In genomic region chr3:5063724-5064123, GRCh38 we compare ENCODE assay signal across 37 cellular contexts. TPM values are rescaled to one million over a fixed set of nuclear protein-coding genes. Genes with fewer than 3 reads are reported as not detected.
DNase-seq lines count a peak whose midpoint lies in the region; ATAC-seq, FAIRE-seq and TF ChIP-seq lines count a peak whose summit lies in the region.
"Had no signal": no experiment of that assay in that cellular context is flagged by ENCODE, and none has a peak within 500 bp of the region (broad histone marks: within the 10 kb centered on the region; RNA-seq: fewer than 3 reads in every experiment).

No MANE protein-coding gene starts in this region.

- no peak overlapping the region for H3K4me3 Mint-ChIP-seq in stimulated activated naive CD8-positive, alpha-beta T cell treated with anti-CD3 and anti-CD28 coated beads, Interleukin-15, Interleukin-2, amounts not matched to agents 100 ng/mL and 50 ng/mL, for 24 hours
- no peak overlapping the region for H3K4me3 Mint-ChIP-seq in stimulated activated effector memory CD8-positive, alpha-beta T cell treated with anti-CD3 and anti-CD28 coated beads, Interleukin-12 subunit alpha, Interleukin-12 subunit beta, amount 100 ng/mL, for 72 hours
- H3K4me3 Mint-ChIP-seq in natural killer cell treated with Interleukin-12 subunit alpha and Interleukin-12 subunit beta and Interleukin-15 and Interleukin-18, amount 100 ng/mL, for 72 hours: no peak overlapping the region
- H3K4me3 Mint-ChIP-seq: B cell; CD14-positive monocyte; CD4-positive, alpha-beta memory T cell; CD4-positive, alpha-beta T cell; CD4-positive, CD25-positive, alpha-beta regulatory T cell; CD8-positive, alpha-beta memory T cell; CD8-positive, alpha-beta T cell had no signal

- whole genome bisulfite sequencing in K562 (ENCODE audit: insufficient coverage, low coverage, missing lambda C conversion rate): 56% methylated on average over 6 of the region's 6 CpGs
- 92 to 95% methylated on average over 6 of the region's 6 CpGs for WGBS in sigmoid colon, 2 donors

- no peaks in the 10 kb centered on the region for H3K36me3 ChIP-seq in K562 (ENCODE audit: control insufficient read depth, insufficient read depth, low read length)
- no peaks in the 10 kb centered on the region for H3K36me3 ChIP-seq in sigmoid colon
- H3K36me3 ChIP-seq: BE2C; BLaER1; BLaER1 treated with 17β-estradiol and CSF1 and Interleukin-3, amounts not matched to agents 10 nM and 100 nM had no signal

- TF ChIP-seq EP300 in K562 (IDR thresholded peaks at IDR 0.05; ENCODE audit: low read length) (no peak), sigmoid colon (IDR thresholded peaks at IDR 0.05) (no peak)

- no peak for TF ChIP-seq RAD21 in K562 (CRISPR knock-in tag; conservative IDR thresholded peaks at IDR 0.05 in 1 of 2, IDR thresholded peaks at IDR 0.05 in 1 of 2)

- peaks cover 0 to 12% of the 10 kb centered on the region in 2 experiments; a peak in 3 of 5 replicates for H3K4me1 ChIP-seq in K562 (replicated peaks in 1 of 2; ENCODE audit: control insufficient read depth in 2 of 2, insufficient read depth in 2 of 2, low read length in 2 of 2)
- H3K4me1 ChIP-seq in sigmoid colon: no peaks in the 10 kb centered on the region
- H3K4me1 ChIP-seq: BE2C, BLaER1, Caco-2 had no signal

- TF ChIP-seq CTCF in K562 (IDR thresholded peaks at IDR 0.05 in 2 of 3, conservative IDR thresholded peaks at IDR 0.05 in 1 of 3; ENCODE audit: insufficient read depth in 2 of 3, low read depth in 1 of 3, low read length in 3 of 3): no peak
- no peak for TF ChIP-seq CTCF in sigmoid colon (IDR thresholded peaks at IDR 0.05)

- H3K9me3 Mint-ChIP-seq in stimulated activated naive CD8-positive, alpha-beta T cell treated with anti-CD3 and anti-CD28 coated beads, Interleukin-15, Interleukin-2, amounts not matched to agents 100 ng/mL and 50 ng/mL, for 24 hours: no peaks in the 10 kb centered on the region
- no peaks in the 10 kb centered on the region for H3K9me3 Mint-ChIP-seq in stimulated activated effector memory CD8-positive, alpha-beta T cell treated with anti-CD3 and anti-CD28 coated beads, Interleukin-12 subunit alpha, Interleukin-12 subunit beta, amount 100 ng/mL, for 72 hours
- no peaks in the 10 kb centered on the region for H3K9me3 Mint-ChIP-seq in natural killer cell treated with Interleukin-12 subunit alpha and Interleukin-12 subunit beta and Interleukin-15 and Interleukin-18, amount 100 ng/mL, for 72 hours
- H3K9me3 Mint-ChIP-seq: CD14-positive monocyte; CD4-positive, alpha-beta memory T cell; CD4-positive, alpha-beta T cell; CD4-positive, CD25-positive, alpha-beta regulatory T cell; CD8-positive, alpha-beta memory T cell; CD8-positive, alpha-beta T cell had no signal

- FAIRE-seq in K562 (lab: Jason Lieb, UNC): no peak
- FAIRE-seq: A204.1, A549, D721Med had no signal

- peak overlapping the region; percentile 62 for H3K27ac Mint-ChIP-seq in stimulated activated naive CD8-positive, alpha-beta T cell treated with anti-CD3 and anti-CD28 coated beads, Interleukin-15, Interleukin-2, amounts not matched to agents 100 ng/mL and 50 ng/mL, for 24 hours
- peak overlapping the region; percentile 77 for H3K27ac Mint-ChIP-seq in stimulated activated effector memory CD8-positive, alpha-beta T cell treated with anti-CD3 and anti-CD28 coated beads, Interleukin-12 subunit alpha, Interleukin-12 subunit beta, amount 100 ng/mL, for 72 hours
- H3K27ac Mint-ChIP-seq in natural killer cell treated with Interleukin-12 subunit alpha and Interleukin-12 subunit beta and Interleukin-15 and Interleukin-18, amount 100 ng/mL, for 72 hours: peak overlapping the region in 1 of 2 donors; percentile 70
- H3K27ac Mint-ChIP-seq: B cell; CD14-positive monocyte; CD4-positive, alpha-beta memory T cell; CD4-positive, alpha-beta T cell; CD8-positive, alpha-beta memory T cell; CD8-positive, alpha-beta T cell had no signal

- no peak overlapping the region for H3K27ac ChIP-seq in K562 (ENCODE audit: extremely low read depth, low read depth, low read length)
- no peak overlapping the region for H3K27ac ChIP-seq in sigmoid colon
- H3K27ac ChIP-seq: 22Rv1; A549; BLaER1; BLaER1 treated with 17β-estradiol and CSF1 and Interleukin-3, amounts not matched to agents 10 nM and 100 nM; C4-2B had no signal

- H3K79me2 ChIP-seq in K562 (ENCODE audit: control insufficient read depth, insufficient read depth, low read length): no peaks in the 10 kb centered on the region

- H3K9me3 ChIP-seq in K562 (replicated peaks; ENCODE audit: control insufficient read depth, insufficient read depth, low read depth, low read length) (no peaks in the 10 kb centered on the region), sigmoid colon (no peaks in the 10 kb centered on the region)
- H3K9me3 ChIP-seq: A549; BE2C; BLaER1; BLaER1 treated with 17β-estradiol and CSF1 and Interleukin-3, amounts not matched to agents 10 nM and 100 nM; Caco-2 had no signal

- H3K27me3 Mint-ChIP-seq in stimulated activated naive CD8-positive, alpha-beta T cell treated with anti-CD3 and anti-CD28 coated beads, Interleukin-15, Interleukin-2, amounts not matched to agents 100 ng/mL and 50 ng/mL, for 24 hours: peaks cover 11% of the 10 kb centered on the region
- H3K27me3 Mint-ChIP-seq in natural killer cell treated with Interleukin-12 subunit alpha and Interleukin-12 subunit beta and Interleukin-15 and Interleukin-18, amount 100 ng/mL, for 72 hours: no peaks in the 10 kb centered on the region

- TF ChIP-seq POLR2A in K562 (conservative IDR thresholded peaks at IDR 0.05): no peak
- no peak for TF ChIP-seq POLR2A in sigmoid colon (IDR thresholded peaks at IDR 0.05)

- POLR2A ChIA-PET in K562 (lab: Yijun Ruan, JAX): interaction anchor here (0.9 to 1.1 kb wide), 4 partner anchors 10 to 246 kb away, joined by 3 to 5 read pairs (median 4); no protein-coding TSS in a partner anchor

- no peak overlapping the region for H3K4me2 ChIP-seq in K562 (ENCODE audit: insufficient read depth, low read length)
- H3K4me2 ChIP-seq: A549; BLaER1; BLaER1 treated with 17β-estradiol and CSF1 and Interleukin-3, amounts not matched to agents 10 nM and 100 nM had no signal

- no peak overlapping the region for H2AFZ ChIP-seq in K562 (ENCODE audit: low read depth, low read length)

- intact Hi-C loops in K562 (cut with micrococcal nuclease) (no loop called here), sigmoid colon (cut with DNase I) (no loop called here)

- CTCF ChIA-PET in K562 (lab: Yijun Ruan, JAX; ENCODE audit: low intra/inter-chr PET ratio): interaction anchor here (0.5 kb wide), 1 partner anchor 86 kb away, joined by 3 read pairs; no protein-coding TSS in a partner anchor

- no TSS peak for BruUV-seq in K562 (replicated peaks; lab: Mats Ljungman, UMichigan)

- in situ Hi-C loops in K562 (cut with MboI): loop anchor here (5.0 kb wide), 1 partner anchor 341 kb away; no protein-coding TSS in a partner anchor

- no peaks in the 10 kb centered on the region for H3K36me3 Mint-ChIP-seq in stimulated activated naive CD8-positive, alpha-beta T cell treated with anti-CD3 and anti-CD28 coated beads, Interleukin-15, Interleukin-2, amounts not matched to agents 100 ng/mL and 50 ng/mL, for 24 hours (ENCODE audit: low read depth)
- peaks cover 4% of the 10 kb centered on the region for H3K36me3 Mint-ChIP-seq in stimulated activated effector memory CD8-positive, alpha-beta T cell treated with anti-CD3 and anti-CD28 coated beads, Interleukin-12 subunit alpha, Interleukin-12 subunit beta, amount 100 ng/mL, for 72 hours
- H3K36me3 Mint-ChIP-seq in natural killer cell treated with Interleukin-12 subunit alpha and Interleukin-12 subunit beta and Interleukin-15 and Interleukin-18, amount 100 ng/mL, for 72 hours: no peaks in the 10 kb centered on the region
- H3K36me3 Mint-ChIP-seq: CD14-positive monocyte; CD4-positive, alpha-beta memory T cell; CD4-positive, CD25-positive, alpha-beta regulatory T cell; CD8-positive, alpha-beta memory T cell; CD8-positive, alpha-beta T cell had no signal

- ATAC-seq in stimulated activated naive CD8-positive, alpha-beta T cell treated with anti-CD3 and anti-CD28 coated beads, Interleukin-15, Interleukin-2, amounts not matched to agents 100 U/mL and 50 U/mL, for 24 hours: no peak
- ATAC-seq in K562 (no peak), GM21737 (IDR thresholded peaks at IDR 0.05; ENCODE audit: unreplicated experiment) (no peak), GM21447 (IDR thresholded peaks at IDR 0.05; ENCODE audit: unreplicated experiment) (no peak)
- no peak for ATAC-seq in stimulated activated effector memory CD8-positive, alpha-beta T cell treated with anti-CD3 and anti-CD28 coated beads, Interleukin-12 subunit alpha, Interleukin-12 subunit beta, amount 100 ng/mL, for 72 hours
- ATAC-seq in natural killer cell treated with Interleukin-12 subunit alpha and Interleukin-12 subunit beta and Interleukin-15 and Interleukin-18, amount 100 ng/mL, for 72 hours: no peak
- ATAC-seq: A549; CD8-positive, alpha-beta T cell had no signal

- DNase-seq in stimulated activated naive CD8-positive, alpha-beta T cell treated with anti-CD3 and anti-CD28 coated beads, Interleukin-15, Interleukin-2, amounts not matched to agents 100 U/mL and 50 U/mL, for 24 hours: no peak
- DNase-seq in K562 (ENCODE audit: extremely low read depth in 1 of 4, low spot score in 3 of 4) (no peak), sigmoid colon (peak; percentile 20)
- DNase-seq in stimulated activated effector memory CD8-positive, alpha-beta T cell treated with anti-CD3 and anti-CD28 coated beads, Interleukin-12 subunit alpha, Interleukin-12 subunit beta, amount 100 ng/mL, for 72 hours (ENCODE audit: low spot score in 2 of 2): no peak
- no peak for DNase-seq in natural killer cell treated with Interleukin-12 subunit alpha and Interleukin-12 subunit beta and Interleukin-15 and Interleukin-18, amount 100 ng/mL, for 72 hours (ENCODE audit: low spot score)
- DNase-seq: 8988T; ACHN; AML-193; BE2C; C1 segment of cervical spinal cord; Caco-2; Calu3; CD4-positive, alpha-beta memory T cell; CD4-positive, alpha-beta T cell; CD4-positive, CD25-positive, alpha-beta regulatory T cell; CD8-positive, alpha-beta memory T cell; CD8-positive, alpha-beta T cell; COR-L47; DMS 273 treated with DMSO at 0.1 percent for 48 hours; DMS153; DMS53; DMS79; DMS79 treated with DMSO at 0.1 percent for 48 hours; DND-41; EL had no signal

- H3K9me1 ChIP-seq in K562 (ENCODE audit: control insufficient read depth, insufficient read depth, low read length): no peaks in the 10 kb centered on the region

- H3K27me3 ChIP-seq in K562 (ENCODE audit: control insufficient read depth in 2 of 2, insufficient read depth in 2 of 2, low read length in 2 of 2) (peaks cover 0 to 3% of the 10 kb centered on the region in 2 experiments; a peak in 2 of 5 replicates), sigmoid colon (no peaks in the 10 kb centered on the region)
- H3K27me3 ChIP-seq: BE2C; BLaER1; BLaER1 treated with 17β-estradiol and CSF1 and Interleukin-3, amounts not matched to agents 10 nM and 100 nM had no signal

- H3K4me1 Mint-ChIP-seq in stimulated activated naive CD8-positive, alpha-beta T cell treated with anti-CD3 and anti-CD28 coated beads, Interleukin-15, Interleukin-2, amounts not matched to agents 100 ng/mL and 50 ng/mL, for 24 hours (ENCODE audit: low read depth): peaks cover 3% of the 10 kb centered on the region
- H3K4me1 Mint-ChIP-seq in stimulated activated effector memory CD8-positive, alpha-beta T cell treated with anti-CD3 and anti-CD28 coated beads, Interleukin-12 subunit alpha, Interleukin-12 subunit beta, amount 100 ng/mL, for 72 hours: peaks cover 24% of the 10 kb centered on the region
- peaks cover 25 to 27% of the 10 kb centered on the region in 2 donors for H3K4me1 Mint-ChIP-seq in natural killer cell treated with Interleukin-12 subunit alpha and Interleukin-12 subunit beta and Interleukin-15 and Interleukin-18, amount 100 ng/mL, for 72 hours (ENCODE audit: low read depth in 2 of 2)
- H3K4me1 Mint-ChIP-seq: B cell; CD4-positive, alpha-beta memory T cell; CD4-positive, CD25-positive, alpha-beta regulatory T cell; CD8-positive, alpha-beta memory T cell had no signal

- no peaks in the 10 kb centered on the region for H4K20me1 ChIP-seq in K562 (replicated peaks; ENCODE audit: control insufficient read depth, insufficient read depth, low read length)
- H4K20me1 ChIP-seq: BLaER1; BLaER1 treated with 17β-estradiol and CSF1 and Interleukin-3, amounts not matched to agents 10 nM and 100 nM had no signal

- no peak overlapping the region for H3K9ac ChIP-seq in K562 (ENCODE audit: insufficient read depth in 1 of 2, low read depth in 2 of 2, low read length in 2 of 2)
- H3K9ac ChIP-seq: BLaER1; BLaER1 treated with 17β-estradiol and CSF1 and Interleukin-3, amounts not matched to agents 10 nM and 100 nM had no signal

- H3K4me3 ChIP-seq in K562 (no peak overlapping the region), sigmoid colon (no peak overlapping the region)
- H3K4me3 ChIP-seq: A549; BLaER1; BLaER1 treated with 17β-estradiol and CSF1 and Interleukin-3, amounts not matched to agents 10 nM and 100 nM had no signal

RNA-seq across cellular contexts. Expression of gene ARL8B, which starts 58.4 kb away (rescaled TPM):
- total RNA-seq in K562 (2011; cell fraction: chromatin; rRNA removed; ENCODE audit: low replicate concordance): 56.8 and 107 TPM in 2 replicates
- 39.1 and 40.5 TPM in 2 replicates for total RNA-seq in K562 (2011; cell fraction: nucleolus; rRNA removed)
- 58.4 and 98.3 TPM in 2 replicates for total RNA-seq in K562 (2011; cell fraction: nucleoplasm; rRNA removed)
- total RNA-seq in K562 (2014; rRNA removed) (26.7 and 28.5 TPM in 2 replicates), K562 (2014; rRNA removed; fragmentation: Illumina TruSeq; extraction: Trizol) (85.8 and 97.1 TPM in 2 replicates), K562 (2015; rRNA removed; fragmentation: Illumina TruSeq; extraction: Trizol) (86.1 and 96.4 TPM in 2 replicates), K562 (2021) (73.1 and 77.2 TPM in 2 replicates), sigmoid colon (10 to 100 TPM; 47.2 to 55.9 (median 50.3) TPM)
- polyA plus RNA-seq in K562 (2011; rRNA removed) (54.2 and 92.2 TPM in 2 replicates), K562 (2014; fragmentation: Illumina TruSeq; extraction: Trizol) (79.2 and 99.4 TPM in 2 replicates), K562 (2014; fragmentation: Nextera tagmentation; extraction: Ambion mirVana) (10 to 100 TPM; 47.8 to 49.6 TPM), K562 (2014; rRNA removed) (42.3 and 58.0 TPM in 2 replicates), sigmoid colon (10 to 100 TPM; 28.2 to 36.5 (median 35.8) TPM)
- polyA plus RNA-seq in K562 (2011; cell fraction: cytosol; rRNA removed): 25.6 and 49.0 TPM in 2 replicates
- 51.2 and 66.2 TPM in 2 replicates for polyA plus RNA-seq in K562 (2011; cell fraction: nucleus; rRNA removed)
- 72.7 and 118 TPM in 2 replicates for polyA plus RNA-seq in K562 (2012)
- 37.4 and 44.6 TPM in 2 replicates for polyA minus RNA-seq in K562 (2011; rRNA and poly(A)+ RNA removed)
- polyA minus RNA-seq in K562 (2011; cell fraction: cytosol; rRNA and poly(A)+ RNA removed): 36.6 and 38.2 TPM in 2 replicates
- 20.3 and 24.0 TPM in 2 replicates for polyA minus RNA-seq in K562 (2011; cell fraction: nucleus; rRNA and poly(A)+ RNA removed)
- total RNA-seq in natural killer cell treated with Interleukin-12 subunit alpha and Interleukin-12 subunit beta and Interleukin-15 and Interleukin-18, amount 100 ng/mL, for 72 hours: 10 to 100 TPM; 77.4 to 80.4 TPM
